19 cellular contexts compared by ENCODE assay signal in genomic region chr14:89294060-89294459, GRCh38.
DNase-seq lines count a peak whose midpoint lies in the region; ATAC-seq lines count a peak whose summit lies in the region.
"Had no signal": no experiment of that assay in that cellular context is flagged by ENCODE, and none has a peak within 500 bp of the region (broad histone marks: within the 10 kb centered on the region; RNA-seq: fewer than 3 reads in every experiment).

No MANE protein-coding gene starts in this region.

- peaks cover 60% of the 10 kb centered on the region for H3K4me1 Mint-ChIP-seq in dendritic cell treated with granulocyte-macrophage colony-stimulating factor and Interleukin-4, amounts not matched to agents 40 ng/mL and 50 ng/mL, for 4 days (ENCODE audit: low read depth)
- peaks cover 34 to 70% (median 53%) of the 10 kb centered on the region in 4 donors for H3K4me1 Mint-ChIP-seq in naive thymus-derived CD8-positive, alpha-beta T cell

- no peaks in the 10 kb centered on the region for H3K27me3 ChIP-seq in iPS-15b (ENCODE audit: control insufficient read depth, insufficient read depth, low read length)

- intact Hi-C loops in dendritic cell treated with granulocyte-macrophage colony-stimulating factor and Interleukin-4, amounts not matched to agents 40 ng/mL and 50 ng/mL, for 4 days (cut with micrococcal nuclease) = no loop called here
- intact Hi-C loops in sciatic nerve (cut with DNase I) = no loop called here

- no peak for ATAC-seq in sciatic nerve
- no peak for ATAC-seq in HG03196 (IDR thresholded peaks at IDR 0.05; ENCODE audit: unreplicated experiment)
- no peak for ATAC-seq in naive thymus-derived CD8-positive, alpha-beta T cell

- POLR2A ChIA-PET in naive thymus-derived CD8-positive, alpha-beta T cell (lab: Charles Lee) = no interaction called here

- peak overlapping the region; percentile 76 for H3K9ac ChIP-seq in iPS-15b (ENCODE audit: low read depth, low read length)

- H3K36me3 ChIP-seq in iPS-15b (ENCODE audit: control insufficient read depth, insufficient read depth, low read length) = peaks cover 8% of the 10 kb centered on the region
- H3K36me3 ChIP-seq: prostate gland had no signal

- peak; percentile 35 for DNase-seq in NCI-H1092 treated with DMSO at 0.1 percent for 48 hours (lab: John Stamatoyannopoulos, UW)
- DNase-seq in NCI-H1092 (lab: John Stamatoyannopoulos, UW) = no peak
- peak; percentile 41 for DNase-seq in sciatic nerve (ENCODE audit: low spot score)
- no peak for DNase-seq in activated effector memory CD4-positive, alpha-beta T cell treated with anti-CD3 and anti-CD28 coated beads, Interleukin-2, amount 50 U/mL, for 16 hours
- DNase-seq in naive thymus-derived CD8-positive, alpha-beta T cell = no peak
- DNase-seq: activated CD4-positive, alpha-beta T cell treated with anti-CD3 and anti-CD28 coated beads, Interleukin-2, amount 10 ng/mL, durations not matched to agents 7 days and 5 days; NCI-H1105 treated with DMSO at 0.1 percent for 48 hours; NCI-H2107; NCI-H526 treated with DMSO at 0.1 percent for 48 hours; nephron progenitor cell; SIG-M5; T-helper 1 cell had no signal

- H3K36me3 Mint-ChIP-seq in dendritic cell treated with granulocyte-macrophage colony-stimulating factor and Interleukin-4, amounts not matched to agents 40 ng/mL and 50 ng/mL, for 4 days (ENCODE audit: low read depth) = peaks cover 56% of the 10 kb centered on the region
- H3K36me3 Mint-ChIP-seq in naive thymus-derived CD8-positive, alpha-beta T cell = peaks cover 0 to 38% (median 16%) of the 10 kb centered on the region in 3 donors

- no peaks in the 10 kb centered on the region for H3K9me3 Mint-ChIP-seq in dendritic cell treated with granulocyte-macrophage colony-stimulating factor and Interleukin-4, amounts not matched to agents 40 ng/mL and 50 ng/mL, for 4 days
- H3K9me3 Mint-ChIP-seq in naive thymus-derived CD8-positive, alpha-beta T cell = no peaks in the 10 kb centered on the region
- H3K9me3 Mint-ChIP-seq: activated CD4-positive, alpha-beta T cell treated with anti-CD3 and anti-CD28 coated beads, Interleukin-2, amount 10 ng/mL, durations not matched to agents 7 days and 5 days; nephron progenitor cell had no signal

- no peaks in the 10 kb centered on the region for H3K9me3 ChIP-seq in iPS-15b (ENCODE audit: control insufficient read depth, insufficient read depth, low read length)
- H3K9me3 ChIP-seq: prostate gland had no signal

- H3K4me1 ChIP-seq in iPS-15b (ENCODE audit: control insufficient read depth, insufficient read depth, low read length) = peaks cover 38% of the 10 kb centered on the region
- H3K4me1 ChIP-seq: prostate gland had no signal

- H3K27ac Mint-ChIP-seq in dendritic cell treated with granulocyte-macrophage colony-stimulating factor and Interleukin-4, amounts not matched to agents 40 ng/mL and 50 ng/mL, for 4 days = peak overlapping the region; percentile 71
- peak overlapping the region in 5 of 10 donors; percentile 8 to 92 (median 43) for H3K27ac Mint-ChIP-seq in naive thymus-derived CD8-positive, alpha-beta T cell
- H3K27ac Mint-ChIP-seq: activated CD4-positive, alpha-beta T cell treated with anti-CD3 and anti-CD28 coated beads, Interleukin-2, amount 10 ng/mL, durations not matched to agents 7 days and 5 days; B cell; nephron progenitor cell had no signal

- H3K4me3 ChIP-seq in iPS-15b (ENCODE audit: low read depth, low read length) = no peak overlapping the region
- H3K4me3 ChIP-seq: coronary artery, prostate gland, skin epidermis had no signal

- H3K4me3 Mint-ChIP-seq in dendritic cell treated with granulocyte-macrophage colony-stimulating factor and Interleukin-4, amounts not matched to agents 40 ng/mL and 50 ng/mL, for 4 days = no peak overlapping the region
- no peak overlapping the region for H3K4me3 Mint-ChIP-seq in naive thymus-derived CD8-positive, alpha-beta T cell
- H3K4me3 Mint-ChIP-seq: activated CD4-positive, alpha-beta T cell treated with anti-CD3 and anti-CD28 coated beads, Interleukin-2, amount 10 ng/mL, durations not matched to agents 7 days and 5 days; B cell; nephron progenitor cell had no signal

- no peaks in the 10 kb centered on the region for H3K27me3 Mint-ChIP-seq in dendritic cell treated with granulocyte-macrophage colony-stimulating factor and Interleukin-4, amounts not matched to agents 40 ng/mL and 50 ng/mL, for 4 days
- no peaks in the 10 kb centered on the region for H3K27me3 Mint-ChIP-seq in naive thymus-derived CD8-positive, alpha-beta T cell
- H3K27me3 Mint-ChIP-seq: activated CD4-positive, alpha-beta T cell treated with anti-CD3 and anti-CD28 coated beads, Interleukin-2, amount 10 ng/mL, durations not matched to agents 7 days and 5 days; B cell had no signal

Comparison
In these comparisons a context has a peak if more than half of its experiments do, and no peak if none do; other contexts are left out.
1. DNase-seq: peak in NCI-H1092 treated with DMSO at 0.1 percent for 48 hours (single experiment) and sciatic nerve (single experiment); none in NCI-H1092 (single experiment), activated effector memory CD4-positive, alpha-beta T cell treated with anti-CD3 and anti-CD28 coated beads, Interleukin-2, amount 50 U/mL, for 16 hours (single experiment) and naive thymus-derived CD8-positive, alpha-beta T cell (0 of 10).